In genomic region chr2:190670182-190670946, GRCh38 we compare ENCODE assay signal across 13 cellular contexts. TPM values are rescaled to one million over a fixed set of nuclear protein-coding genes. Genes with fewer than 3 reads are reported as not detected.
DNase-seq lines count a peak whose midpoint lies in the region; ATAC-seq, FAIRE-seq and TF ChIP-seq lines count a peak whose summit lies in the region.
"Had no signal": no experiment of that assay in that cellular context is flagged by ENCODE, and none has a peak within 500 bp of the region (broad histone marks: within the 10 kb centered on the region; RNA-seq: fewer than 3 reads in every experiment).

No MANE protein-coding gene starts in this region.

- peak; percentile 45 for ATAC-seq in GM18520 (IDR thresholded peaks at IDR 0.05; ENCODE audit: unreplicated experiment)
- peak; percentile 34 for ATAC-seq in GM21576 (IDR thresholded peaks at IDR 0.05; ENCODE audit: unreplicated experiment)
- peak; percentile 56 for ATAC-seq in HG03103 (IDR thresholded peaks at IDR 0.05; ENCODE audit: low read depth, unreplicated experiment)
- no peak for ATAC-seq in PC-3
- ATAC-seq: left colon had no signal

- H3K27ac ChIP-seq in PC-3 (ENCODE audit: low read length) (no peak overlapping the region), caudate nucleus (ENCODE audit: low read depth, low read length) (no peak overlapping the region)

- DNase-seq in PC-3 (no peak), caudate nucleus (lab: John Stamatoyannopoulos, UW) (no peak), HK-2 (ENCODE audit: unreplicated experiment) (no peak)
- DNase-seq: activated T-cell treated with anti-CD3 and anti-CD28 coated beads, Interleukin-2, amount 50 U/mL, for 1 hour; left colon; NCI-H1092 treated with DMSO at 0.1 percent for 48 hours; NCI-H510A treated with DMSO at 0.1 percent for 48 hours; nephron progenitor cell; SHP77 had no signal

- H3F3A ChIP-seq in PC-3 (ENCODE audit: low read length, unreplicated experiment) = no peaks in the 10 kb centered on the region

- H3K9me2 ChIP-seq in PC-3 (replicated peaks; ENCODE audit: low read length) = no peaks in the 10 kb centered on the region

- no peak overlapping the region for H3K4me3 ChIP-seq in PC-3 (ENCODE audit: low read length)

- intact Hi-C loops in PC-3 (cut with micrococcal nuclease) = no loop called here

- FAIRE-seq in islet of Langerhans (lab: Jason Lieb, UNC) = peak; percentile 81

- H3K4me2 ChIP-seq in PC-3 (ENCODE audit: low read length) = no peak overlapping the region

- H4K20me1 ChIP-seq in PC-3 (ENCODE audit: low read length) = 0 out of 2 replicates have a peak, but pooled peaks cover 4% of the 10 kb centered on the region

- no peak overlapping the region for H3K9ac ChIP-seq in PC-3 (ENCODE audit: low read length)

- no TSS peak for BruUV-seq in PC-3 (replicated peaks; lab: Mats Ljungman, UMichigan)

- TF ChIP-seq CTCF in PC-3 (conservative IDR thresholded peaks at IDR 0.05; ENCODE audit: low read depth, low read length) = no peak

- H3K36me3 ChIP-seq in PC-3 (ENCODE audit: low read depth, low read length) = peaks cover 18% of the 10 kb centered on the region

- H3K4me1 ChIP-seq in PC-3 (ENCODE audit: insufficient read depth, low read length) = peaks cover 22% of the 10 kb centered on the region

- H3K27me3 ChIP-seq in PC-3 (ENCODE audit: low read length) = no peaks in the 10 kb centered on the region

- CTCF ChIA-PET in PC-3 (lab: Charles Lee) = no interaction called here

- H2AFZ ChIP-seq in PC-3 (ENCODE audit: low read length) = no peak overlapping the region

- peaks cover 23% of the 10 kb centered on the region for H3K79me2 ChIP-seq in PC-3 (ENCODE audit: low read length)

- POLR2A ChIA-PET in PC-3 (lab: Charles Lee; ENCODE audit: unreplicated experiment) = no interaction called here

- no peaks in the 10 kb centered on the region for H3K9me3 ChIP-seq in PC-3 (ENCODE audit: low read length)

RNA-seq across cellular contexts. Expression of gene NAB1, which starts 21.5 kb away (rescaled TPM):
- total RNA-seq in PC-3 (2014; rRNA removed) = 23.1 and 23.6 TPM in 2 replicates
